In genomic region chr10:28628184-28628893, GRCh38 we compare ENCODE assay signal across 8 cellular contexts. TPM values are rescaled to one million over a fixed set of nuclear protein-coding genes. Genes with fewer than 3 reads are reported as not detected.
DNase-seq lines count a peak whose midpoint lies in the region; ATAC-seq lines count a peak whose summit lies in the region.

No MANE protein-coding gene starts in this region.

- no CpG with 5 or more reads among the region's 15 CpGs for WGBS in mesendoderm (ENCODE audit: extremely low coverage, insufficient coverage, low lambda C conversion rate)

- no peak overlapping the region for H3K18ac ChIP-seq in mesendoderm (ENCODE audit: low read length)

- POLR2A ChIA-PET in activated CD4-positive, alpha-beta memory T cell treated with anti-CD3 and anti-CD28 coated beads, Interleukin-2, amount 10 ng/mL, durations not matched to agents 7 days and 5 days (lab: Charles Lee) = no interaction called here

- H3K4me1 ChIP-seq in ACC112 (ENCODE audit: control insufficient read depth, insufficient read depth, low read length, unreplicated experiment) = peaks cover 5% of the 10 kb centered on the region
- peaks cover 10% of the 10 kb centered on the region for H3K4me1 ChIP-seq in mesendoderm (ENCODE audit: control insufficient read depth, low read depth, low read length)

- H3K27me3 Mint-ChIP-seq in activated CD4-positive, alpha-beta memory T cell treated with anti-CD3 and anti-CD28 coated beads, Interleukin-2, amount 10 ng/mL, durations not matched to agents 7 days and 5 days = peaks cover 17% of the 10 kb centered on the region
- H3K27me3 Mint-ChIP-seq in effector memory CD8-positive, alpha-beta T cell = peaks cover 38 to 47% of the 10 kb centered on the region in 2 donors

- peak overlapping the region; percentile 27 for H2AK5ac ChIP-seq in mesendoderm (ENCODE audit: low read length)

- H3K4me1 Mint-ChIP-seq in activated CD4-positive, alpha-beta memory T cell treated with anti-CD3 and anti-CD28 coated beads, Interleukin-2, amount 10 ng/mL, durations not matched to agents 7 days and 5 days = peaks cover 2% of the 10 kb centered on the region
- H3K4me1 Mint-ChIP-seq in effector memory CD8-positive, alpha-beta T cell (ENCODE audit: low read depth in 2 of 2) = peaks cover 0 to 17% of the 10 kb centered on the region in 2 donors

- DNase-seq in NCI-H82 (lab: John Stamatoyannopoulos, UW) (peak; percentile 82), mesendoderm (peak; percentile 87)
- peak; percentile 72 for DNase-seq in activated CD4-positive, alpha-beta memory T cell treated with anti-CD3 and anti-CD28 coated beads, Interleukin-2, amount 10 ng/mL, durations not matched to agents 7 days and 5 days
- DNase-seq in effector memory CD8-positive, alpha-beta T cell = peak; percentile 54 to 59 (median 55)
- DNase-seq in stimulated activated CD8-positive, alpha-beta memory T cell treated with anti-CD3 and anti-CD28 coated beads, Interleukin-15, amount 100 ng/mL, for 4 hours (ENCODE audit: low read depth in 2 of 2) = peak; percentile 19 to 21

- no peak overlapping the region for H2BK120ac ChIP-seq in mesendoderm (ENCODE audit: low read depth, low read length)

- H3K27me3 ChIP-seq in ACC112 (ENCODE audit: insufficient read depth, low read length) (peaks cover 12% of the 10 kb centered on the region), mesendoderm (ENCODE audit: insufficient read depth, low read length, poor library complexity) (no peaks in the 10 kb centered on the region)

- H4K5ac ChIP-seq in mesendoderm (ENCODE audit: low read length) = no peak overlapping the region

- H3K27ac ChIP-seq in ACC112 (ENCODE audit: low read depth, low read length) = peak overlapping the region; percentile 23; the same call in 1 of the 2 replicates
- no peak overlapping the region for H3K27ac ChIP-seq in mesendoderm (ENCODE audit: low read depth, low read length)

- ATAC-seq in GM18861 (IDR thresholded peaks at IDR 0.05; ENCODE audit: unreplicated experiment) (peak; percentile 51), HG03342 (IDR thresholded peaks at IDR 0.05; ENCODE audit: unreplicated experiment) (peak; percentile 75)
- ATAC-seq in effector memory CD8-positive, alpha-beta T cell (replicated peaks) = peak; percentile 88

- H3K79me1 ChIP-seq in mesendoderm (ENCODE audit: low read length) = no peaks in the 10 kb centered on the region

- H3K27ac Mint-ChIP-seq in activated CD4-positive, alpha-beta memory T cell treated with anti-CD3 and anti-CD28 coated beads, Interleukin-2, amount 10 ng/mL, durations not matched to agents 7 days and 5 days = no peak overlapping the region
- H3K27ac Mint-ChIP-seq in effector memory CD8-positive, alpha-beta T cell = no peak overlapping the region

- H3K9me3 Mint-ChIP-seq in activated CD4-positive, alpha-beta memory T cell treated with anti-CD3 and anti-CD28 coated beads, Interleukin-2, amount 10 ng/mL, durations not matched to agents 7 days and 5 days = no peaks in the 10 kb centered on the region
- H3K9me3 Mint-ChIP-seq in effector memory CD8-positive, alpha-beta T cell = no peaks in the 10 kb centered on the region

- H3K23ac ChIP-seq in mesendoderm (ENCODE audit: low read length) = no peak overlapping the region

- peak overlapping the region; percentile 62 for H2BK5ac ChIP-seq in mesendoderm (ENCODE audit: low read length)

- CTCF ChIA-PET in activated CD4-positive, alpha-beta memory T cell treated with anti-CD3 and anti-CD28 coated beads, Interleukin-2, amount 10 ng/mL, durations not matched to agents 7 days and 5 days (lab: Charles Lee) = interaction anchor here (0.6 to 2.7 kb wide), 18 partner anchors 9 to 677 kb away, joined by 3 to 11 read pairs (median 4); no protein-coding TSS in a partner anchor

- H3K4me3 ChIP-seq in ACC112 (ENCODE audit: low read depth, low read length) (peak overlapping the region; percentile 20; the same call in 1 of the 2 replicates), mesendoderm (ENCODE audit: low read length) (no peak overlapping the region)

- H3K79me2 ChIP-seq in ACC112 (ENCODE audit: control insufficient read depth, insufficient read depth, low read length, unreplicated experiment) = no peaks in the 10 kb centered on the region
- no peaks in the 10 kb centered on the region for H3K79me2 ChIP-seq in mesendoderm (ENCODE audit: control insufficient read depth, insufficient read depth, low read length)

- no peak overlapping the region for H3K4ac ChIP-seq in mesendoderm (ENCODE audit: low read depth, low read length)

- no peak overlapping the region for H3K4me3 Mint-ChIP-seq in activated CD4-positive, alpha-beta memory T cell treated with anti-CD3 and anti-CD28 coated beads, Interleukin-2, amount 10 ng/mL, durations not matched to agents 7 days and 5 days
- H3K4me3 Mint-ChIP-seq in effector memory CD8-positive, alpha-beta T cell = no peak overlapping the region

- no peak overlapping the region for H3K4me2 ChIP-seq in mesendoderm (ENCODE audit: low read length)

- H2BK15ac ChIP-seq in mesendoderm (replicated peaks; ENCODE audit: low read depth) = no peak overlapping the region

- H3K56ac ChIP-seq in mesendoderm (ENCODE audit: low read length) = peak overlapping the region; percentile 77

- H3K9ac ChIP-seq in mesendoderm (ENCODE audit: low read length) = peak overlapping the region; percentile 16

- peak overlapping the region; percentile 61 for H2AFZ ChIP-seq in ACC112 (ENCODE audit: low read length, unreplicated experiment)

- no peaks in the 10 kb centered on the region for H3K36me3 ChIP-seq in ACC112 (ENCODE audit: insufficient read depth, low read length)
- H3K36me3 ChIP-seq in mesendoderm (ENCODE audit: control insufficient read depth, insufficient read depth, low read length) = no peaks in the 10 kb centered on the region

- no peak overlapping the region for H4K8ac ChIP-seq in mesendoderm (ENCODE audit: low read depth, low read length)

- H3K36me3 Mint-ChIP-seq in activated CD4-positive, alpha-beta memory T cell treated with anti-CD3 and anti-CD28 coated beads, Interleukin-2, amount 10 ng/mL, durations not matched to agents 7 days and 5 days (ENCODE audit: low read depth) = peaks cover 3% of the 10 kb centered on the region
- peaks cover 8% of the 10 kb centered on the region for H3K36me3 Mint-ChIP-seq in effector memory CD8-positive, alpha-beta T cell (ENCODE audit: insufficient read depth)

RNA-seq across cellular contexts. Expression of gene BAMBI, which starts 49.0 kb away (rescaled TPM):
- total RNA-seq in activated CD4-positive, alpha-beta memory T cell treated with anti-CD3 and anti-CD28 coated beads, Interleukin-2, amount 10 ng/mL, durations not matched to agents 7 days and 5 days = under 1 TPM; 0.20 to 0.23 TPM
- 43.7 TPM for polyA plus RNA-seq in mesendoderm (2013, experiment 1 of 2)
- polyA plus RNA-seq in mesendoderm (2013, experiment 2 of 2) = 40.0 TPM

Comparison
In these comparisons a context has a peak if more than half of its experiments do, and no peak if none do; other contexts are left out.
1. DNase-seq: peak in every context shown above with its lines; median percentile 87 in mesendoderm; 82 in NCI-H82; 72 in activated CD4-positive, alpha-beta memory T cell treated with anti-CD3 and anti-CD28 coated beads, Interleukin-2, amount 10 ng/mL, durations not matched to agents 7 days and 5 days; 55 in effector memory CD8-positive, alpha-beta T cell; 20 in stimulated activated CD8-positive, alpha-beta memory T cell treated with anti-CD3 and anti-CD28 coated beads, Interleukin-15, amount 100 ng/mL, for 4 hours.